ENCODE assay signal across 8 cellular contexts in genomic region chr15:60389261-60390077, GRCh38. TPM values are rescaled to one million over a fixed set of nuclear protein-coding genes. Genes with fewer than 3 reads are reported as not detected.
DNase-seq lines count a peak whose midpoint lies in the region; ATAC-seq, FAIRE-seq and TF ChIP-seq lines count a peak whose summit lies in the region.

No MANE protein-coding gene starts in this region.

- no peak for FAIRE-seq in pancreas (lab: Jason Lieb, UNC)

- no peaks in the 10 kb centered on the region for H3K9me3 ChIP-seq in pancreas
- H3K9me3 ChIP-seq in aorta (ENCODE audit: control insufficient read depth, low read length): no peaks in the 10 kb centered on the region

- peaks cover 56 to 66% of the 10 kb centered on the region in 2 donors for H3K4me1 Mint-ChIP-seq in immature natural killer cell

- H3K4me3 Mint-ChIP-seq in immature natural killer cell: peak overlapping the region; percentile 29 to 69 (median 56)

- peaks cover 0 to 2% (median 0%) of the 10 kb centered on the region in 3 donors for H3K27me3 Mint-ChIP-seq in immature natural killer cell (ENCODE audit: low read depth in 3 of 3)

- DNase-seq in GM12864 (ENCODE audit: low read depth) (no peak), immature natural killer cell (peak; percentile 59 to 63 (median 61)), KG1 (lab: John Stamatoyannopoulos, UW) (no peak), superior temporal gyrus (ENCODE audit: extremely low spot score) (no peak), pancreas (no peak), aorta (no peak)
- peak; percentile 50 for DNase-seq in activated CD4-positive, alpha-beta T cell treated with anti-CD3 and anti-CD28 coated beads for 48 hours

- H3K4me3 ChIP-seq in GM12864 (ENCODE audit: low read depth, low read length) (peak overlapping the region; percentile 2; the same call in 1 of the 2 replicates), pancreas (peak overlapping the region in 2 of 4 donors; percentile 1 to 4), aorta (ENCODE audit: low read length in 2 of 2) (peak overlapping the region in 1 of 2 donors; percentile 21)

- peaks cover 0 to 5% (median 0%) of the 10 kb centered on the region in 3 donors for H3K36me3 Mint-ChIP-seq in immature natural killer cell

- H3K36me3 ChIP-seq in pancreas: no peaks in the 10 kb centered on the region
- peaks cover 0 to 2% of the 10 kb centered on the region in 2 donors for H3K36me3 ChIP-seq in aorta (ENCODE audit: control insufficient read depth in 1 of 2, insufficient read depth in 2 of 2, low read length in 1 of 2)

- H3K4me1 ChIP-seq in pancreas: peaks cover 0 to 34% (median 21%) of the 10 kb centered on the region in 3 donors
- H3K4me1 ChIP-seq in aorta (ENCODE audit: control insufficient read depth in 1 of 2, insufficient read depth in 2 of 2, low read length in 2 of 2): peaks cover 4 to 21% of the 10 kb centered on the region in 2 donors

- H3K27ac ChIP-seq in pancreas (peak overlapping the region in 2 of 4 donors; percentile 17 to 44), aorta (ENCODE audit: low read depth in 1 of 2, low read length in 2 of 2) (peak overlapping the region in 1 of 2 donors; percentile 38)

- no peaks in the 10 kb centered on the region for H3K27me3 ChIP-seq in pancreas
- no peaks in the 10 kb centered on the region for H3K27me3 ChIP-seq in aorta (ENCODE audit: control insufficient read depth in 1 of 2, insufficient read depth in 2 of 2, low read length in 1 of 2)

- no peak for TF ChIP-seq CTCF in GM12864 (IDR thresholded peaks at IDR 0.05; ENCODE audit: low read depth, low read length, missing control alignments)
- TF ChIP-seq CTCF in pancreas (IDR thresholded peaks at IDR 0.05): no peak

- intact Hi-C loops in pancreas (cut with DNase I) (no loop called here), aorta (cut with DNase I) (no loop called here)

- peak; percentile 77 for ATAC-seq in HG02588 (IDR thresholded peaks at IDR 0.05; ENCODE audit: unreplicated experiment)
- no peak for ATAC-seq in pancreas
- ATAC-seq in aorta (ENCODE audit: low FRiP score): no peak

- no peaks in the 10 kb centered on the region for H3K9me3 Mint-ChIP-seq in immature natural killer cell

- H3K27ac Mint-ChIP-seq in immature natural killer cell: peak overlapping the region; percentile 29 to 76 (median 61)

- 58 to 61% methylated on average over 8 of the region's 8 CpGs for WGBS in pancreas, 2 donors
- 12 to 13% methylated on average over 8 of the region's 8 CpGs for WGBS in aorta, 2 donors

RNA-seq across cellular contexts. Expression of gene ANXA2, which starts 8.3 kb away (rescaled TPM):
- polyA plus RNA-seq in immature natural killer cell (100 to 1,000 TPM; 358 to 849 (median 423) TPM), pancreas (100 to 1,000 TPM; 296 to 336 TPM), aorta (1,000 to 10,000 TPM in 1 of 2 donors, 100 to 1,000 TPM in 1; 827 to 1,029 TPM)
- total RNA-seq in pancreas (100 to 1,000 TPM; 123 to 476 (median 204) TPM), aorta (100 to 1,000 TPM; 699 to 767 TPM)

Comparison
In these comparisons a context has a peak if more than half of its experiments do, and no peak if none do; other contexts are left out.
1. DNase-seq: peak in activated CD4-positive, alpha-beta T cell treated with anti-CD3 and anti-CD28 coated beads for 48 hours (single experiment) and immature natural killer cell (3 of 3); none in GM12864 (single experiment), KG1 (single experiment), superior temporal gyrus (single experiment), pancreas (0 of 6) and aorta (0 of 2).